Comparison of ENCODE assay signal across 21 cellular contexts in the genomic region with DNA sequence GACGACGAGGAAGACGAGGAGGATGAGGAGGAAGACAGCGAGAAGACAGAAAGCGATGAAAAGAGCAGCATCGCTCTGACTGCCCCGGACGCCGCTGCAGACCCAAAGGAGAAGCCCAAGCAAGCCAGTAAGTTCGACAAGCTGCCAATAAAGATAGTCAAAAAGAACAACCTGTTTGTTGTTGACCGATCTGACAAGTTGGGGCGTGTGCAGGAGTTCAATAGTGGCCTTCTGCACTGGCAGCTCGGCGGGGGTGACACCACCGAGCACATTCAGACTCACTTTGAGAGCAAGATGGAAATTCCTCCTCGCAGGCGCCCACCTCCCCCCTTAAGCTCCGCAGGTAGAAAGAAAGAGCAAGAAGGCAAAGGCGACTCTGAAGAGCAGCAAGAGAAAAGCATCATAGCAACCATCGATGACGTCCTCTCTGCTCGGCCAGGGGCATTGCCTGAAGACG.
"Had no signal": no experiment of that assay in that cellular context is flagged by ENCODE, and none has a peak within 500 bp of the region (broad histone marks: within the 10 kb centered on the region; RNA-seq: fewer than 3 reads in every experiment).

No MANE protein-coding gene starts in this region.

- FAIRE-seq: islet of Langerhans had no signal

- ATAC-seq: esophagus mucosa; gastrocnemius medialis; left lobe of liver; naive thymus-derived CD8-positive, alpha-beta T cell; stimulated activated effector memory CD8-positive, alpha-beta T cell treated with anti-CD3 and anti-CD28 coated beads, Interleukin-12 subunit alpha, Interleukin-12 subunit beta, amount 100 ng/mL, for 72 hours had no signal

- H3K36me3 ChIP-seq: ovary, uterus had no signal

- H3K4me1 Mint-ChIP-seq: naive thymus-derived CD8-positive, alpha-beta T cell; neural crest cell had no signal

- H3K9me3 ChIP-seq: gastrocnemius medialis, heart right ventricle, mucosa of descending colon, ovary, tibial artery, upper lobe of left lung, uterus had no signal

- H3K27ac Mint-ChIP-seq: stimulated activated effector memory CD8-positive, alpha-beta T cell treated with anti-CD3 and anti-CD28 coated beads, Interleukin-12 subunit alpha, Interleukin-12 subunit beta, amount 100 ng/mL, for 72 hours; stimulated activated naive CD8-positive, alpha-beta T cell treated with anti-CD3 and anti-CD28 coated beads, Interleukin-15, Interleukin-2, amounts not matched to agents 100 ng/mL and 50 ng/mL, for 24 hours had no signal

- DNase-seq: dorsolateral prefrontal cortex; effector CD8-positive, alpha-beta T cell; gastrocnemius medialis; heart right ventricle; hypothalamus; mucosa of descending colon; naive thymus-derived CD8-positive, alpha-beta T cell; nucleus accumbens; ovary; stimulated activated CD4-positive, alpha-beta T cell treated with anti-CD3 and anti-CD28 coated beads, Interleukin-4, amount 100 ng/mL, for 1 hour; stimulated activated CD8-positive, alpha-beta memory T cell treated with anti-CD3 and anti-CD28 coated beads, Interleukin-4, amount 100 ng/mL, for 48 hours; tibial artery; uterus had no signal

- H3K4me3 ChIP-seq: coronary artery, dorsolateral prefrontal cortex, gastrocnemius medialis, heart right ventricle, mucosa of descending colon, ovary, tibial artery, upper lobe of left lung, uterus had no signal

- H3K27me3 ChIP-seq: dorsolateral prefrontal cortex, gastrocnemius medialis, heart right ventricle, ovary, tibial artery, upper lobe of left lung, uterus had no signal

- H3K27me3 Mint-ChIP-seq: naive thymus-derived CD8-positive, alpha-beta T cell; stimulated activated naive CD8-positive, alpha-beta T cell treated with anti-CD3 and anti-CD28 coated beads, Interleukin-15, Interleukin-2, amounts not matched to agents 100 ng/mL and 50 ng/mL, for 24 hours had no signal

- H3K4me1 ChIP-seq: gastrocnemius medialis, heart right ventricle, uterus had no signal

- H3K4me3 Mint-ChIP-seq: naive thymus-derived CD8-positive, alpha-beta T cell; neural crest cell; stimulated activated effector memory CD8-positive, alpha-beta T cell treated with anti-CD3 and anti-CD28 coated beads, Interleukin-12 subunit alpha, Interleukin-12 subunit beta, amount 100 ng/mL, for 72 hours; stimulated activated naive CD8-positive, alpha-beta T cell treated with anti-CD3 and anti-CD28 coated beads, Interleukin-15, Interleukin-2, amounts not matched to agents 100 ng/mL and 50 ng/mL, for 24 hours had no signal

- H3K27ac ChIP-seq: coronary artery, dorsolateral prefrontal cortex, gastrocnemius medialis, heart right ventricle, ovary, tibial artery, upper lobe of left lung, uterus had no signal
